ENCODE assay signal across 9 cellular contexts in genomic region chr5:177444106-177445051, GRCh38. TPM values are rescaled to one million over a fixed set of nuclear protein-coding genes. Genes with fewer than 3 reads are reported as not detected.
DNase-seq lines count a peak whose midpoint lies in the region; TF ChIP-seq lines count a peak whose summit lies in the region.
"Had no signal": no experiment of that assay in that cellular context is flagged by ENCODE, and none has a peak within 500 bp of the region (broad histone marks: within the 10 kb centered on the region; RNA-seq: fewer than 3 reads in every experiment).

No MANE protein-coding gene starts in this region.

- CTCF ChIA-PET in activated CD4-positive, alpha-beta memory T cell treated with anti-CD3 and anti-CD28 coated beads for 36 hours (lab: Charles Lee) = interaction anchor here (1.7 to 29.1 kb wide), 5 partner anchors 10 to 135 kb away, joined by 4 to 624 read pairs (median 74); partner anchors contain the start of genes F12, GRK6 and PFN3

- H3K27me3 ChIP-seq in neural progenitor cell = no peaks in the 10 kb centered on the region
- peaks cover 0 to 14% of the 10 kb centered on the region in 2 donors for H3K27me3 ChIP-seq in tibial nerve

- peaks cover 12% of the 10 kb centered on the region for H4K20me1 ChIP-seq in neural progenitor cell (ENCODE audit: low read depth)

- H3K9me3 ChIP-seq in neural progenitor cell (ENCODE audit: low read depth) = no peaks in the 10 kb centered on the region
- no peaks in the 10 kb centered on the region for H3K9me3 ChIP-seq in tibial nerve
- H3K9me3 ChIP-seq: sigmoid colon had no signal

- no peaks in the 10 kb centered on the region for H3K27me3 Mint-ChIP-seq in activated CD4-positive, alpha-beta memory T cell treated with anti-CD3 and anti-CD28 coated beads for 36 hours
- peaks cover 18% of the 10 kb centered on the region for H3K27me3 Mint-ChIP-seq in neural progenitor cell (ENCODE audit: insufficient read depth, low read depth)

- no peak overlapping the region for H3K9ac ChIP-seq in neural progenitor cell

- H3K4me1 ChIP-seq in neural progenitor cell = peaks cover 17% of the 10 kb centered on the region
- H3K4me1 ChIP-seq in tibial nerve = peaks cover 0 to 32% (median 22%) of the 10 kb centered on the region in 4 donors

- no peaks in the 10 kb centered on the region for H3K79me2 ChIP-seq in neural progenitor cell (ENCODE audit: low read depth)

- TF ChIP-seq CTCF in neural progenitor cell (IDR thresholded peaks at IDR 0.05) (no peak), tibial nerve (IDR thresholded peaks at IDR 0.05) (no peak)

- no peak for TF ChIP-seq POLR2A in tibial nerve (IDR thresholded peaks at IDR 0.05)

- DNase-seq in activated CD8-positive, alpha-beta memory T cell treated with anti-CD3 and anti-CD28 coated beads for 24 hours = peak; percentile 72
- no peak for DNase-seq in activated CD8-positive, alpha-beta memory T cell treated with anti-CD3 and anti-CD28 coated beads, Interleukin-2, amount 50 U/mL, for 4 hours
- peak; percentile 44 for DNase-seq in activated CD4-positive, alpha-beta memory T cell treated with anti-CD3 and anti-CD28 coated beads for 36 hours
- DNase-seq in neural progenitor cell (ENCODE audit: low spot score) (no peak), OCI-M2 (lab: John Stamatoyannopoulos, UW; ENCODE audit: unreplicated experiment) (no peak), tibial nerve (ENCODE audit: low spot score in 2 of 2) (no peak)
- DNase-seq: cortex of kidney, NCI-H774, sigmoid colon had no signal

- H3K4me1 Mint-ChIP-seq in activated CD4-positive, alpha-beta memory T cell treated with anti-CD3 and anti-CD28 coated beads for 36 hours (ENCODE audit: low read depth) = peaks cover 64% of the 10 kb centered on the region
- H3K4me1 Mint-ChIP-seq in neural progenitor cell = peaks cover 37% of the 10 kb centered on the region

- intact Hi-C loops in activated CD4-positive, alpha-beta memory T cell treated with anti-CD3 and anti-CD28 coated beads for 36 hours (cut with micrococcal nuclease) = loop anchor here (1.0 kb wide), 2 partner anchors 10 to 15 kb away; no protein-coding TSS in a partner anchor

- H3K4me3 ChIP-seq in neural progenitor cell (no peak overlapping the region), tibial nerve (no peak overlapping the region)
- H3K4me3 ChIP-seq: sigmoid colon had no signal

- POLR2A ChIA-PET in activated CD4-positive, alpha-beta memory T cell treated with anti-CD3 and anti-CD28 coated beads for 36 hours (lab: Charles Lee) = interaction anchor here (0.6 to 14.3 kb wide), 11 partner anchors 9 to 91 kb away, joined by 3 to 319 read pairs (median 5); partner anchors contain the start of gene GRK6

- no peak for TF ChIP-seq EP300 in tibial nerve (IDR thresholded peaks at IDR 0.05)

- H3K9me3 Mint-ChIP-seq in activated CD4-positive, alpha-beta memory T cell treated with anti-CD3 and anti-CD28 coated beads for 36 hours = no peaks in the 10 kb centered on the region
- H3K9me3 Mint-ChIP-seq in neural progenitor cell = no peaks in the 10 kb centered on the region

- H3K27ac Mint-ChIP-seq in activated CD4-positive, alpha-beta memory T cell treated with anti-CD3 and anti-CD28 coated beads for 36 hours = peak overlapping the region; percentile 81
- peak overlapping the region; percentile 27 for H3K27ac Mint-ChIP-seq in neural progenitor cell

- H2AFZ ChIP-seq in neural progenitor cell (replicated peaks) = no peak overlapping the region

- peaks cover 23% of the 10 kb centered on the region for H3K36me3 Mint-ChIP-seq in activated CD4-positive, alpha-beta memory T cell treated with anti-CD3 and anti-CD28 coated beads for 36 hours
- peaks cover 6% of the 10 kb centered on the region for H3K36me3 Mint-ChIP-seq in neural progenitor cell

- 62 to 71% methylated on average over 7 of the region's 7 CpGs for WGBS in tibial nerve, 2 donors

- H3K4me3 Mint-ChIP-seq in activated CD4-positive, alpha-beta memory T cell treated with anti-CD3 and anti-CD28 coated beads for 36 hours = peak overlapping the region; percentile 67
- peak overlapping the region; percentile 87 for H3K4me3 Mint-ChIP-seq in neural progenitor cell

- H3K36me3 ChIP-seq in neural progenitor cell = no peaks in the 10 kb centered on the region
- H3K36me3 ChIP-seq in tibial nerve = peaks cover 0 to 33% (median 0%) of the 10 kb centered on the region in 3 donors

- H3K27ac ChIP-seq in neural progenitor cell (no peak overlapping the region), tibial nerve (no peak overlapping the region)
- H3K27ac ChIP-seq: sigmoid colon had no signal

- H3K4me2 ChIP-seq in neural progenitor cell = no peak overlapping the region

- peaks cover 38% of the 10 kb centered on the region for H3F3A ChIP-seq in neural progenitor cell (ENCODE audit: low read depth)

RNA-seq across cellular contexts. Expression of gene PRR7, which starts 2.2 kb away (rescaled TPM):
- 10 to 100 TPM; 13.3 to 13.6 TPM for total RNA-seq in activated CD4-positive, alpha-beta memory T cell treated with anti-CD3 and anti-CD28 coated beads for 36 hours
- total RNA-seq in neural progenitor cell (ENCODE audit: low replicate concordance) (4.5 and 31.7 TPM in 2 replicates), tibial nerve (10 to 100 TPM in 1 of 4 donors, 1 to 10 TPM in 3; 5.1 to 11.2 (median 7.5) TPM)

RNA-seq across cellular contexts. Expression of gene GRK6, which starts 17.9 kb away (rescaled TPM):
- 100 to 1,000 TPM; 177 to 178 TPM for total RNA-seq in activated CD4-positive, alpha-beta memory T cell treated with anti-CD3 and anti-CD28 coated beads for 36 hours
- 24.0 and 50.6 TPM in 2 replicates for total RNA-seq in neural progenitor cell (ENCODE audit: low replicate concordance)
- total RNA-seq in tibial nerve = 10 to 100 TPM; 19.4 to 26.4 (median 23.2) TPM

RNA-seq across cellular contexts. Expression of gene DBN1, which starts 29.1 kb away (rescaled TPM):
- 10 to 100 TPM; 12.1 to 15.9 TPM for total RNA-seq in activated CD4-positive, alpha-beta memory T cell treated with anti-CD3 and anti-CD28 coated beads for 36 hours
- 113 and 338 TPM in 2 replicates for total RNA-seq in neural progenitor cell (ENCODE audit: low replicate concordance)
- 100 to 1,000 TPM in 3 of 4 donors, 10 to 100 TPM in 1; 89.8 to 139 (median 111) TPM for total RNA-seq in tibial nerve

RNA-seq across cellular contexts. Expression of gene F12, which starts 35.0 kb away (rescaled TPM):
- 1 to 10 TPM; 5.1 to 5.9 TPM for total RNA-seq in activated CD4-positive, alpha-beta memory T cell treated with anti-CD3 and anti-CD28 coated beads for 36 hours
- total RNA-seq in neural progenitor cell (ENCODE audit: low replicate concordance) (2.0 TPM in 1 of 2 replicates, not detected in the other), tibial nerve (1 to 10 TPM in 1 of 4 donors, under 1 TPM in 1, not detected in 2; 0.59 to 4.5 TPM)

RNA-seq across cellular contexts. Expression of gene PFN3, which starts 43.9 kb away (rescaled TPM):
- total RNA-seq in activated CD4-positive, alpha-beta memory T cell treated with anti-CD3 and anti-CD28 coated beads for 36 hours = not detected
- total RNA-seq in neural progenitor cell (ENCODE audit: low replicate concordance) = not detected in 2 replicates
- not detected for total RNA-seq in tibial nerve
- total RNA-seq: sigmoid colon had no signal

Comparison
In these comparisons a context has a peak if more than half of its experiments do, and no peak if none do; other contexts are left out.
1. DNase-seq: peak in activated CD8-positive, alpha-beta memory T cell treated with anti-CD3 and anti-CD28 coated beads for 24 hours (single experiment) and activated CD4-positive, alpha-beta memory T cell treated with anti-CD3 and anti-CD28 coated beads for 36 hours (single experiment); none in activated CD8-positive, alpha-beta memory T cell treated with anti-CD3 and anti-CD28 coated beads, Interleukin-2, amount 50 U/mL, for 4 hours (single experiment), neural progenitor cell (single experiment), OCI-M2 (single experiment) and tibial nerve (0 of 2).